Comparison of ENCODE assay signal across 8 cellular contexts in genomic region chr9:83817011-83817355, GRCh38.
DNase-seq lines count a peak whose midpoint lies in the region; ATAC-seq lines count a peak whose summit lies in the region.
"Not testable (repeated sequence)": the region's sequence is repeated elsewhere in the genome, so short reads cannot be mapped to it uniquely, and the experiment has no call there.

No MANE protein-coding gene starts in this region.

- H3K27ac Mint-ChIP-seq in activated T-cell treated with anti-CD3 and anti-CD28 coated beads, Interleukin-2, amount 50 U/mL, for 24 hours: peak overlapping the region; percentile 34

- H3K4me3 ChIP-seq in stomach smooth muscle (ENCODE audit: low read length in 2 of 2): peak overlapping the region; percentile 65 to 73

- H3K4me1 Mint-ChIP-seq in activated T-cell treated with anti-CD3 and anti-CD28 coated beads, Interleukin-2, amount 50 U/mL, for 24 hours (ENCODE audit: low read depth): peaks cover 12% of the 10 kb centered on the region

- H3K4me3 Mint-ChIP-seq in activated T-cell treated with anti-CD3 and anti-CD28 coated beads, Interleukin-2, amount 50 U/mL, for 24 hours: peak overlapping the region; percentile 73

- peak overlapping the region; percentile 55 to 63 for H3K9ac ChIP-seq in stomach smooth muscle (ENCODE audit: low read length in 2 of 2)

- peak; percentile 9 for ATAC-seq in HG03095 (IDR thresholded peaks at IDR 0.05; ENCODE audit: unreplicated experiment)

- not testable (repeated sequence) for H3K36me3 Mint-ChIP-seq in activated T-cell treated with anti-CD3 and anti-CD28 coated beads, Interleukin-2, amount 50 U/mL, for 24 hours (ENCODE audit: low read depth)

- not testable (repeated sequence) for H3K4me1 ChIP-seq in stomach smooth muscle (ENCODE audit: control insufficient read depth, insufficient read depth, low read length)

- not testable (repeated sequence) for H3K27me3 Mint-ChIP-seq in activated T-cell treated with anti-CD3 and anti-CD28 coated beads, Interleukin-2, amount 50 U/mL, for 24 hours

- not testable (repeated sequence) for H3K27me3 ChIP-seq in layer of hippocampus (ENCODE audit: control insufficient read depth, insufficient read depth, low read length); stomach smooth muscle (ENCODE audit: control insufficient read depth in 1 of 2, insufficient read depth in 2 of 2, low read length in 2 of 2)

- H3K9me3 ChIP-seq in stomach smooth muscle (ENCODE audit: control insufficient read depth in 2 of 2, low read length in 2 of 2): not testable (repeated sequence)

- H3K27ac ChIP-seq in layer of hippocampus (ENCODE audit: low read depth, low read length) (peak overlapping the region; percentile 68), stomach smooth muscle (ENCODE audit: low read length) (peak overlapping the region; percentile 49)

- H3K36me3 ChIP-seq in stomach smooth muscle (ENCODE audit: control insufficient read depth in 2 of 2, insufficient read depth in 2 of 2, low read length in 2 of 2): not testable (repeated sequence)

- H3K9me3 Mint-ChIP-seq in activated T-cell treated with anti-CD3 and anti-CD28 coated beads, Interleukin-2, amount 50 U/mL, for 24 hours: not testable (repeated sequence)

- DNase-seq in DMS53 (lab: John Stamatoyannopoulos, UW) (peak; percentile 61), OCI-M1 (lab: John Stamatoyannopoulos, UW) (peak; percentile 56), putamen (ENCODE audit: low spot score) (peak; percentile 12)
- peak; percentile 64 for DNase-seq in activated T-cell treated with anti-CD3 and anti-CD28 coated beads, Interleukin-2, amount 50 U/mL, for 24 hours
- peak; percentile 45 for DNase-seq in effector CD8-positive, alpha-beta T cell (lab: John Stamatoyannopoulos, UW)

Comparison
In these comparisons a context has a peak if more than half of its experiments do, and no peak if none do; other contexts are left out.
1. Peak in every context shown above with its lines: DNase-seq, ATAC-seq, H3K4me3 ChIP-seq and H3K27ac ChIP-seq.
2. DNase-seq: peak in every context shown above with its lines; median percentile 64 in activated T-cell treated with anti-CD3 and anti-CD28 coated beads, Interleukin-2, amount 50 U/mL, for 24 hours; 61 in DMS53; 56 in OCI-M1; 45 in effector CD8-positive, alpha-beta T cell; 12 in putamen.